Comparison of ENCODE assay signal across 1 cellular context in genomic region chr19:44149776-44150175, GRCh38.
TF ChIP-seq lines count a peak whose summit lies in the region.

No MANE protein-coding gene starts in this region.

TF ChIP-seq in GM12878, 131 proteins besides CTCF, POLR2A, EP300 and RAD21:
- TF ChIP-seq ZNF24 (IDR thresholded peaks at IDR 0.05) (no peak), CREM (IDR thresholded peaks at IDR 0.05; ENCODE audit: low read depth) (no peak), STAT1 (conservative IDR thresholded peaks at IDR 0.05) (no peak), PML (IDR thresholded peaks at IDR 0.05; ENCODE audit: low read length) (no peak)
